Comparison of ENCODE assay signal across 34 cellular contexts in genomic region chr10:18113881-18114280, GRCh38. TPM values are rescaled to one million over a fixed set of nuclear protein-coding genes. Genes with fewer than 3 reads are reported as not detected.
"Had no signal": no experiment of that assay in that cellular context is flagged by ENCODE, and none has a peak within 500 bp of the region (broad histone marks: within the 10 kb centered on the region; RNA-seq: fewer than 3 reads in every experiment).

No MANE protein-coding gene starts in this region.

- H3K27ac ChIP-seq: body of pancreas, colonic mucosa, epithelial cell of prostate, esophagus squamous epithelium had no signal

- H3K4me3 Mint-ChIP-seq: activated CD4-positive, alpha-beta memory T cell treated with anti-CD3 and anti-CD28 coated beads for 36 hours; activated CD4-positive, alpha-beta T cell treated with anti-CD3 and anti-CD28 coated beads for 36 hours; activated CD4-positive, alpha-beta T cell treated with anti-CD3 and anti-CD28 coated beads, Interleukin-2, amount 10 ng/mL, durations not matched to agents 24 days and 14 days; activated CD8-positive, alpha-beta memory T cell treated with anti-CD3 and anti-CD28 coated beads, Interleukin-2, amount 10 ng/mL, durations not matched to agents 7 days and 5 days; activated CD8-positive, alpha-beta T cell treated with anti-CD3 and anti-CD28 coated beads, Interleukin-2, amount 10 ng/mL, durations not matched to agents 7 days and 5 days; activated naive CD4-positive, alpha-beta T cell treated with anti-CD3 and anti-CD28 coated beads for 36 hours; activated naive CD4-positive, alpha-beta T cell treated with anti-CD3 and anti-CD28 coated beads, Interleukin-2, amount 50 U/mL, for 24 hours; activated naive CD8-positive, alpha-beta T cell treated with anti-CD3 and anti-CD28 coated beads, Interleukin-2, amount 10 ng/mL, durations not matched to agents 7 days and 5 days; activated T-helper 1 cell treated with anti-CD3 and anti-CD28 coated beads, Interleukin-12 subunit alpha, Interleukin-12 subunit beta, Interleukin-2, Interleukin-4 antibody, amounts not matched to agents 30 ng/mL and 10 ng/mL and 1 ng/mL, durations not matched to agents 14 hours and 24 hours and 36 hours; T-helper 17 cell; T-helper 2 cell treated with Interferon-gamma antibody and Interleukin-4, amounts not matched to agents 5 μg/mL and 100 μg/mL, for 36 hours had no signal

- ATAC-seq: activated CD4-positive, alpha-beta T cell treated with anti-CD3 and anti-CD28 coated beads for 36 hours; activated CD8-positive, alpha-beta memory T cell treated with anti-CD3 and anti-CD28 coated beads, Interleukin-2, amount 10 ng/mL, durations not matched to agents 7 days and 5 days; activated CD8-positive, alpha-beta T cell treated with anti-CD3 and anti-CD28 coated beads, Interleukin-2, amount 10 ng/mL, durations not matched to agents 7 days and 5 days; body of pancreas; T-helper 17 cell had no signal

- H3K4me1 ChIP-seq: body of pancreas, colonic mucosa, esophagus squamous epithelium had no signal

- H3K27me3 Mint-ChIP-seq: activated CD4-positive, alpha-beta memory T cell treated with anti-CD3 and anti-CD28 coated beads for 36 hours; activated CD4-positive, alpha-beta T cell treated with anti-CD3 and anti-CD28 coated beads for 36 hours; activated CD4-positive, alpha-beta T cell treated with anti-CD3 and anti-CD28 coated beads, Interleukin-2, amount 10 ng/mL, durations not matched to agents 24 days and 14 days; activated CD8-positive, alpha-beta memory T cell treated with anti-CD3 and anti-CD28 coated beads, Interleukin-2, amount 10 ng/mL, durations not matched to agents 7 days and 5 days; activated naive CD8-positive, alpha-beta T cell treated with anti-CD3 and anti-CD28 coated beads, Interleukin-2, amount 10 ng/mL, durations not matched to agents 7 days and 5 days; T-helper 17 cell had no signal

- H3K4me3 ChIP-seq: body of pancreas, colonic mucosa, esophagus squamous epithelium had no signal

- H3K27me3 ChIP-seq: body of pancreas, colonic mucosa, esophagus squamous epithelium had no signal

- H3K4me1 Mint-ChIP-seq: activated CD4-positive, alpha-beta T cell treated with anti-CD3 and anti-CD28 coated beads for 36 hours; activated CD4-positive, alpha-beta T cell treated with anti-CD3 and anti-CD28 coated beads, Interleukin-2, amount 10 ng/mL, durations not matched to agents 24 days and 14 days; activated CD8-positive, alpha-beta memory T cell treated with anti-CD3 and anti-CD28 coated beads, Interleukin-2, amount 10 ng/mL, durations not matched to agents 7 days and 5 days; activated naive CD4-positive, alpha-beta T cell treated with anti-CD3 and anti-CD28 coated beads, Interleukin-2, amount 50 U/mL, for 24 hours; activated naive CD8-positive, alpha-beta T cell treated with anti-CD3 and anti-CD28 coated beads, Interleukin-2, amount 10 ng/mL, durations not matched to agents 7 days and 5 days; T-helper 17 cell had no signal

- DNase-seq: activated CD4-positive, alpha-beta memory T cell treated with anti-CD3 and anti-CD28 coated beads for 36 hours; activated CD4-positive, alpha-beta T cell treated with anti-CD3 and anti-CD28 coated beads for 36 hours; activated CD4-positive, alpha-beta T cell treated with anti-CD3 and anti-CD28 coated beads, Interleukin-2, amount 10 ng/mL, durations not matched to agents 24 days and 14 days; activated CD4-positive, CD25-positive, alpha-beta regulatory T cell; activated CD4-positive, CD25-positive, alpha-beta regulatory T cell treated with anti-CD3 and anti-CD28 coated beads, Interleukin-2, amount 50 U/mL, for 72 hours; activated CD8-positive, alpha-beta memory T cell treated with anti-CD3 and anti-CD28 coated beads, Interleukin-2, amount 10 ng/mL, durations not matched to agents 7 days and 5 days; activated CD8-positive, alpha-beta memory T cell treated with anti-CD3 and anti-CD28 coated beads, Interleukin-2, amount 50 U/mL, for 4 hours; activated CD8-positive, alpha-beta T cell treated with anti-CD3 and anti-CD28 coated beads, Interleukin-2, amount 10 ng/mL, durations not matched to agents 7 days and 5 days; activated effector memory CD4-positive, alpha-beta T cell treated with anti-CD3 and anti-CD28 coated beads, Interleukin-2, amount 50 U/mL, for 16 hours; activated naive CD4-positive, alpha-beta T cell treated with anti-CD3 and anti-CD28 coated beads for 36 hours; activated naive CD8-positive, alpha-beta T cell treated with anti-CD3 and anti-CD28 coated beads, Interleukin-2, amount 10 ng/mL, durations not matched to agents 7 days and 5 days; activated T-cell treated with anti-CD3 and anti-CD28 coated beads, Interleukin-2, amount 50 U/mL, for 1 hour; activated T-cell treated with anti-CD3 and anti-CD28 coated beads, Interleukin-2, amount 50 U/mL, for 48 hours; amniotic stem cell; anterior cingulate cortex; body of pancreas; caudate nucleus; colonic mucosa; effector CD8-positive, alpha-beta T cell; esophagus squamous epithelium; foreskin fibroblast; head of caudate nucleus; T-helper 1 cell; T-helper 17 cell; T1000 had no signal

- H3K9me3 ChIP-seq: body of pancreas, colonic mucosa, esophagus squamous epithelium had no signal

- H3K36me3 ChIP-seq: colonic mucosa, esophagus squamous epithelium had no signal

- H3K27ac Mint-ChIP-seq: activated CD4-positive, alpha-beta memory T cell treated with anti-CD3 and anti-CD28 coated beads for 36 hours; activated CD4-positive, alpha-beta T cell treated with anti-CD3 and anti-CD28 coated beads for 36 hours; activated CD4-positive, alpha-beta T cell treated with anti-CD3 and anti-CD28 coated beads, Interleukin-2, amount 10 ng/mL, durations not matched to agents 24 days and 14 days; activated CD8-positive, alpha-beta memory T cell treated with anti-CD3 and anti-CD28 coated beads, Interleukin-2, amount 10 ng/mL, durations not matched to agents 7 days and 5 days; activated CD8-positive, alpha-beta T cell treated with anti-CD3 and anti-CD28 coated beads, Interleukin-2, amount 10 ng/mL, durations not matched to agents 7 days and 5 days; activated naive CD4-positive, alpha-beta T cell treated with anti-CD3 and anti-CD28 coated beads for 36 hours; activated naive CD4-positive, alpha-beta T cell treated with anti-CD3 and anti-CD28 coated beads, Interleukin-2, amount 50 U/mL, for 24 hours; activated naive CD8-positive, alpha-beta T cell treated with anti-CD3 and anti-CD28 coated beads, Interleukin-2, amount 10 ng/mL, durations not matched to agents 7 days and 5 days; activated T-helper 1 cell treated with anti-CD3 and anti-CD28 coated beads, Interleukin-12 subunit alpha, Interleukin-12 subunit beta, Interleukin-2, Interleukin-4 antibody, amounts not matched to agents 30 ng/mL and 10 ng/mL and 1 ng/mL, durations not matched to agents 14 hours and 24 hours and 36 hours; activated T-helper 2 cell treated with anti-CD3 and anti-CD28 coated beads, Interferon-gamma antibody, Interleukin-2, Interleukin-4, amounts not matched to agents 10 μg/mL and 5 μg/mL and 100 μg/mL, durations not matched to agents 14 hours and 24 hours and 36 hours; T-helper 17 cell; T-helper 2 cell treated with Interferon-gamma antibody and Interleukin-4, amounts not matched to agents 5 μg/mL and 100 μg/mL, for 36 hours had no signal

- FAIRE-seq: endometrium, endothelial cell of umbilical vein, frontal cortex had no signal

- H3K9me3 Mint-ChIP-seq: activated CD4-positive, alpha-beta memory T cell treated with anti-CD3 and anti-CD28 coated beads for 36 hours; activated CD4-positive, alpha-beta T cell treated with anti-CD3 and anti-CD28 coated beads, Interleukin-2, amount 10 ng/mL, durations not matched to agents 24 days and 14 days; activated naive CD4-positive, alpha-beta T cell treated with anti-CD3 and anti-CD28 coated beads for 36 hours; activated naive CD4-positive, alpha-beta T cell treated with anti-CD3 and anti-CD28 coated beads, Interleukin-2, amount 50 U/mL, for 24 hours; activated naive CD8-positive, alpha-beta T cell treated with anti-CD3 and anti-CD28 coated beads, Interleukin-2, amount 10 ng/mL, durations not matched to agents 7 days and 5 days; activated T-helper 1 cell treated with anti-CD3 and anti-CD28 coated beads, Interleukin-12 subunit alpha, Interleukin-12 subunit beta, Interleukin-2, Interleukin-4 antibody, amounts not matched to agents 30 ng/mL and 10 ng/mL and 1 ng/mL, durations not matched to agents 14 hours and 24 hours and 36 hours; activated T-helper 2 cell treated with anti-CD3 and anti-CD28 coated beads, Interferon-gamma antibody, Interleukin-2, Interleukin-4, amounts not matched to agents 10 μg/mL and 5 μg/mL and 100 μg/mL, durations not matched to agents 14 hours and 24 hours and 36 hours; T-helper 2 cell treated with Interferon-gamma antibody and Interleukin-4, amounts not matched to agents 5 μg/mL and 100 μg/mL, for 36 hours had no signal

- H3K36me3 Mint-ChIP-seq: activated CD4-positive, alpha-beta memory T cell treated with anti-CD3 and anti-CD28 coated beads for 36 hours; activated CD8-positive, alpha-beta memory T cell treated with anti-CD3 and anti-CD28 coated beads, Interleukin-2, amount 10 ng/mL, durations not matched to agents 7 days and 5 days; activated naive CD4-positive, alpha-beta T cell treated with anti-CD3 and anti-CD28 coated beads, Interleukin-2, amount 50 U/mL, for 24 hours; activated naive CD8-positive, alpha-beta T cell treated with anti-CD3 and anti-CD28 coated beads, Interleukin-2, amount 10 ng/mL, durations not matched to agents 7 days and 5 days had no signal

RNA-seq across cellular contexts. Expression of gene CACNB2, which starts 26.3 kb away (rescaled TPM):
- total RNA-seq: activated CD4-positive, alpha-beta memory T cell treated with anti-CD3 and anti-CD28 coated beads for 36 hours; activated CD4-positive, alpha-beta T cell treated with anti-CD3 and anti-CD28 coated beads for 36 hours; activated CD4-positive, alpha-beta T cell treated with anti-CD3 and anti-CD28 coated beads, Interleukin-2, amount 10 ng/mL, durations not matched to agents 24 days and 14 days; activated CD8-positive, alpha-beta memory T cell treated with anti-CD3 and anti-CD28 coated beads for 36 hours; activated CD8-positive, alpha-beta memory T cell treated with anti-CD3 and anti-CD28 coated beads, Interleukin-2, amount 10 ng/mL, durations not matched to agents 7 days and 5 days; activated CD8-positive, alpha-beta T cell treated with anti-CD3 and anti-CD28 coated beads, Interleukin-2, amount 10 ng/mL, durations not matched to agents 7 days and 5 days; activated naive CD4-positive, alpha-beta T cell treated with anti-CD3 and anti-CD28 coated beads for 36 hours; activated naive CD8-positive, alpha-beta T cell treated with anti-CD3 and anti-CD28 coated beads, Interleukin-2, amount 10 ng/mL, durations not matched to agents 7 days and 5 days; endothelial cell of umbilical vein; T-helper 17 cell had no signal
